ENCODE assay signal across 12 cellular contexts in genomic region chr3:169509359-169509758, GRCh38.
DNase-seq lines count a peak whose midpoint lies in the region; ATAC-seq and TF ChIP-seq lines count a peak whose summit lies in the region.
"Had no signal": no experiment of that assay in that cellular context is flagged by ENCODE, and none has a peak within 500 bp of the region (broad histone marks: within the 10 kb centered on the region; RNA-seq: fewer than 3 reads in every experiment).

No MANE protein-coding gene starts in this region.

- peak; percentile 78 for ATAC-seq in GM18868 (IDR thresholded peaks at IDR 0.05; ENCODE audit: unreplicated experiment)
- ATAC-seq in GM21529 (IDR thresholded peaks at IDR 0.05; ENCODE audit: unreplicated experiment) = peak; percentile 94
- peak; percentile 90 for ATAC-seq in HG03139 (IDR thresholded peaks at IDR 0.05; ENCODE audit: unreplicated experiment)

- no peaks in the 10 kb centered on the region for H3K36me3 Mint-ChIP-seq in immature natural killer cell
- no peaks in the 10 kb centered on the region for H3K36me3 Mint-ChIP-seq in osteocyte (ENCODE audit: unreplicated experiment)
- H3K36me3 Mint-ChIP-seq: IgD-negative memory B cell had no signal

- H3K27me3 Mint-ChIP-seq in immature natural killer cell (ENCODE audit: low read depth in 3 of 3) (peaks cover 0 to 4% (median 0%) of the 10 kb centered on the region in 3 donors), osteocyte (ENCODE audit: unreplicated experiment) (no peaks in the 10 kb centered on the region)
- H3K27me3 Mint-ChIP-seq: IgD-negative memory B cell had no signal

- no peak for TF ChIP-seq CTCF in osteocyte (IDR thresholded peaks at IDR 0.05)

- no peak for DNase-seq in immature natural killer cell
- DNase-seq in amniotic stem cell (lab: John Stamatoyannopoulos, UW) = no peak
- no peak for DNase-seq in osteocyte (ENCODE audit: extremely low spot score, unreplicated experiment)
- no peak for DNase-seq in islet precursor cell
- DNase-seq in DMS53 treated with DMSO at 0.1 percent for 48 hours (lab: John Stamatoyannopoulos, UW; ENCODE audit: unreplicated experiment) = no peak
- DNase-seq: effector CD8-positive, alpha-beta T cell; GDM1; T-helper 9 cell had no signal

- H3K9me3 Mint-ChIP-seq in immature natural killer cell (peaks cover 0 to 1% (median 0%) of the 10 kb centered on the region in 6 donors), osteocyte (ENCODE audit: unreplicated experiment) (no peaks in the 10 kb centered on the region)
- H3K9me3 Mint-ChIP-seq: IgD-negative memory B cell had no signal

- H3K4me1 Mint-ChIP-seq in immature natural killer cell (peaks cover 17 to 24% of the 10 kb centered on the region in 2 donors), osteocyte (ENCODE audit: unreplicated experiment) (no peaks in the 10 kb centered on the region)

- H3K27ac Mint-ChIP-seq in immature natural killer cell (peak overlapping the region in 4 of 6 donors; percentile 56 to 71 (median 64)), osteocyte (ENCODE audit: unreplicated experiment) (no peak overlapping the region)

- H3K4me3 Mint-ChIP-seq in immature natural killer cell (peak overlapping the region in 1 of 5 donors; percentile 11), osteocyte (ENCODE audit: unreplicated experiment) (no peak overlapping the region)
